2 cellular contexts compared by ENCODE assay signal in genomic region chr17:1590031-1590746, GRCh38.
TF ChIP-seq lines count a peak whose summit lies in the region.

No MANE protein-coding gene starts in this region.

TF ChIP-seq in IMR-90, 13 proteins besides CTCF, POLR2A, EP300 and RAD21:
- TF ChIP-seq MAZ (IDR thresholded peaks at IDR 0.05; ENCODE audit: borderline replicate concordance, low read depth, low read length) (no peak), BHLHE40 (IDR thresholded peaks at IDR 0.05; ENCODE audit: low read depth, low read length) (peak; percentile 39; the same call in 1 of the 2 replicates), FOS (IDR thresholded peaks at IDR 0.05; ENCODE audit: low read depth, low read length) (peak; percentile 92), SMC3 (IDR thresholded peaks at IDR 0.05; ENCODE audit: low read depth, low read length) (no peak), MAFK (IDR thresholded peaks at IDR 0.05; ENCODE audit: low read depth, low read length) (peak; percentile 56; the same call in 1 of the 2 replicates), NFE2L2 (IDR thresholded peaks at IDR 0.05; ENCODE audit: low read depth, low read length) (peak; percentile 67; the same call in 1 of the 2 replicates), RCOR1 (IDR thresholded peaks at IDR 0.05; ENCODE audit: insufficient replicate concordance, low read length) (no peak), MXI1 (IDR thresholded peaks at IDR 0.05; ENCODE audit: borderline replicate concordance, low read depth, low read length) (no peak), USF2 (IDR thresholded peaks at IDR 0.05; ENCODE audit: low read depth, low read length) (no peak), RFX5 (IDR thresholded peaks at IDR 0.05; ENCODE audit: low read depth, low read length) (no peak), CEBPB (IDR thresholded peaks at IDR 0.05; ENCODE audit: low read depth, low read length) (peak; percentile 92), CHD1 (IDR thresholded peaks at IDR 0.05; ENCODE audit: low read depth, low read length) (no peak)
- TF ChIP-seq, protein P1, sequence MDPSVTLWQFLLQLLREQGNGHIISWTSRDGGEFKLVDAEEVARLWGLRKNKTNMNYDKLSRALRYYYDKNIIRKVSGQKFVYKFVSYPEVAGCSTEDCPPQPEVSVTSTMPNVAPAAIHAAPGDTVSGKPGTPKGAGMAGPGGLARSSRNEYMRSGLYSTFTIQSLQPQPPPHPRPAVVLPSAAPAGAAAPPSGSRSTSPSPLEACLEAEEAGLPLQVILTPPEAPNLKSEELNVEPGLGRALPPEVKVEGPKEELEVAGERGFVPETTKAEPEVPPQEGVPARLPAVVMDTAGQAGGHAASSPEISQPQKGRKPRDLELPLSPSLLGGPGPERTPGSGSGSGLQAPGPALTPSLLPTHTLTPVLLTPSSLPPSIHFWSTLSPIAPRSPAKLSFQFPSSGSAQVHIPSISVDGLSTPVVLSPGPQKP (IDR thresholded peaks at IDR 0.05; ENCODE audit: borderline replicate concordance, low read depth, low read length), result no peak
TF ChIP-seq in IMR-90: peak in this region for 5.

TF ChIP-seq in liver, 16 proteins besides CTCF, POLR2A, EP300 and RAD21:
- TF ChIP-seq JUND (IDR thresholded peaks at IDR 0.05) (peak in 1 of 2 donors; percentile 40), NR2F2 (IDR thresholded peaks at IDR 0.05) (no peak), FOXA2 (IDR thresholded peaks at IDR 0.05) (no peak)
